10 cellular contexts compared by ENCODE assay signal in the genomic region with DNA sequence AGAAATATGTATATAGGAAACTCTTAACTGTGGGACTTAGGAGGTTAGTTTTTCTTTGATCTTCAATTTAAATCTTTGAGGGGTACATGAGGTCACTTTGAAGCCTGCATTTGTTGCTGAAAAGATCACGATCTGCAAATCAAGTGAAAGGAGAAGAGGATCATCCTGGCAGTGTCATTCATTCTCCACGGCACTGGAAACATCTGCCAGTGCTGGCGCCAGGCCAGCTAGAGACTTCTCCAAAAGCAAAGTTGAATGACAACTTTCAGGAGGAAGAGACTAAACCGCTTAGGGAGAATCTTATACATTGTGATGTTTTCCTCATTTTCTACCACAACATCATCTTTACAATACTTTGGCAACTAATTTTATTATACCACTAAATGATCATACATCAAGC. TPM values are rescaled to one million over a fixed set of nuclear protein-coding genes. Genes with fewer than 3 reads are reported as not detected.
A peak's percentile ranks its signal among the peaks of the same experiment; 100 is the strongest.
DNase-seq lines count a peak whose midpoint lies in the region; ATAC-seq and TF ChIP-seq lines count a peak whose summit lies in the region.
"Had no signal": no experiment of that assay in that cellular context is flagged by ENCODE, and none has a peak within 500 bp of the region (broad histone marks: within the 10 kb centered on the region; RNA-seq: fewer than 3 reads in every experiment).

No MANE protein-coding gene starts in this region.

- POLR2A ChIA-PET in A673 (lab: Charles Lee; ENCODE audit: low non-redundant PET): no interaction called here

- DNase-seq in A673 (ENCODE audit: low spot score): peak; percentile 82
- DNase-seq in KG1 (lab: John Stamatoyannopoulos, UW): peak; percentile 60
- DNase-seq in SHP77 (lab: John Stamatoyannopoulos, UW): peak; percentile 41 to 49
- DNase-seq in inferior parietal cortex (ENCODE audit: extremely low spot score): peak; percentile 53
- no peak for DNase-seq in HCEC 1CT
- no peak for DNase-seq in hepatic stellate cell (ENCODE audit: low spot score)
- DNase-seq: activated T-cell treated with anti-CD3 and anti-CD28 coated beads, Interleukin-2, amount 50 U/mL, for 1 hour; kidney had no signal

- no peak overlapping the region for H3K27ac ChIP-seq in A673 (ENCODE audit: low read depth, low read length, poor library complexity, severe bottlenecking)

- no TSS peak for BruUV-seq in A673 (replicated peaks; lab: Mats Ljungman, UMichigan)

- H3K9me3 ChIP-seq in A673 (ENCODE audit: low read depth, low read length, poor library complexity, severe bottlenecking): no peaks in the 10 kb centered on the region

- H3K27me3 ChIP-seq in A673 (replicated peaks; ENCODE audit: insufficient read depth, low read depth, low read length, poor library complexity): no peaks in the 10 kb centered on the region

- H3K27ac Mint-ChIP-seq in stimulated activated memory B cell treated with anti-CD40 and anti-IgM and Interleukin-4, amounts not matched to agents 10 μg/mL and 1 μg/mL and 100 μg/mL, for 72 hours: no peak overlapping the region

- H3K9me3 Mint-ChIP-seq in stimulated activated memory B cell treated with anti-CD40 and anti-IgM and Interleukin-4, amounts not matched to agents 10 μg/mL and 1 μg/mL and 100 μg/mL, for 72 hours: no peaks in the 10 kb centered on the region

- no peaks in the 10 kb centered on the region for H3K27me3 Mint-ChIP-seq in stimulated activated memory B cell treated with anti-CD40 and anti-IgM and Interleukin-4, amounts not matched to agents 10 μg/mL and 1 μg/mL and 100 μg/mL, for 72 hours

- CTCF ChIA-PET in A673 (lab: Charles Lee): no interaction called here

- no peaks in the 10 kb centered on the region for H3K4me1 Mint-ChIP-seq in stimulated activated memory B cell treated with anti-CD40 and anti-IgM and Interleukin-4, amounts not matched to agents 10 μg/mL and 1 μg/mL and 100 μg/mL, for 72 hours

- peaks cover 45% of the 10 kb centered on the region for H3K4me1 ChIP-seq in A673 (ENCODE audit: insufficient read depth, low read length, poor library complexity, severe bottlenecking)

- TF ChIP-seq CTCF in A673 (conservative IDR thresholded peaks at IDR 0.05; ENCODE audit: low read depth, low read length): no peak

- intact Hi-C loops in A673 (cut with micrococcal nuclease; ENCODE audit: unreplicated experiment): no loop called here

- H3K36me3 ChIP-seq in A673 (ENCODE audit: insufficient read depth, low read length, poor library complexity, severe bottlenecking): no peaks in the 10 kb centered on the region

- H3K4me3 ChIP-seq in A673 (ENCODE audit: low read depth, low read length, poor library complexity, severe bottlenecking): no peak overlapping the region

- no peaks in the 10 kb centered on the region for H3K36me3 Mint-ChIP-seq in stimulated activated memory B cell treated with anti-CD40 and anti-IgM and Interleukin-4, amounts not matched to agents 10 μg/mL and 1 μg/mL and 100 μg/mL, for 72 hours

- ATAC-seq in stimulated activated memory B cell treated with anti-CD40 and anti-IgM and Interleukin-4, amounts not matched to agents 10 μg/mL and 1 μg/mL and 100 μg/mL, for 72 hours: no peak
- ATAC-seq in HG03571 (IDR thresholded peaks at IDR 0.05; ENCODE audit: unreplicated experiment): no peak

- no peak overlapping the region for H3K4me3 Mint-ChIP-seq in stimulated activated memory B cell treated with anti-CD40 and anti-IgM and Interleukin-4, amounts not matched to agents 10 μg/mL and 1 μg/mL and 100 μg/mL, for 72 hours

RNA-seq across cellular contexts. Expression of a gene that starts 42.5 kb away (rescaled TPM):
- total RNA-seq in A673 (2021): 0.15 and 0.17 TPM in 2 replicates

Comparison
In these comparisons a context has a peak if more than half of its experiments do, and no peak if none do; other contexts are left out.
1. DNase-seq: peak in A673 (single experiment), KG1 (single experiment), SHP77 (2 of 2) and inferior parietal cortex (single experiment); none in HCEC 1CT (single experiment) and hepatic stellate cell (single experiment).